In the genomic region with DNA sequence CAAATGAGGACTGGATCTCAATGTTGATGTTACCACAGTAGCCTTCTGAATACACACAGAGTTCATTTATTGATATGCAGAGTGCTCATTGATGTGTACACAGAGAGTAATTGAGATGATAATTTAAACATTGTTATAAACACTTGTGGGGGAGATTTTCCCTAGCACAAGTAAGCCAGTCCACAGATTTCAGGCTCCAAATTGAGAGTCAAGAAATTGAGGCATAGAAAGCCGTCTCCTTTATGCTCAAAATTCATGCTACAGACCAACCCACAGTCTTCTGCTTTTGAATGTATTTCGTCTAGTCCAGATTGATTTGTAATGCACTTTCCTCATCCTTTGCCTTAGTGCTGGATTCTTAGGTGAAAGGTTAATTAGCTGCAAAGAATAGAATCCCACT, we compare ENCODE assay signal across 7 cellular contexts.
"Had no signal": no experiment of that assay in that cellular context is flagged by ENCODE, and none has a peak within 500 bp of the region (broad histone marks: within the 10 kb centered on the region; RNA-seq: fewer than 3 reads in every experiment).

No MANE protein-coding gene starts in this region.

- H3K36me3 Mint-ChIP-seq: IgD-negative memory B cell had no signal

- H3K27me3 Mint-ChIP-seq: IgD-negative memory B cell had no signal

- H3K4me1 Mint-ChIP-seq: IgD-negative memory B cell had no signal

- H3K9ac ChIP-seq: KMS-11 had no signal

- H3K4me2 ChIP-seq: KMS-11 had no signal

- H3K27ac Mint-ChIP-seq: IgD-negative memory B cell had no signal

- H3K27ac ChIP-seq: KMS-11 had no signal

- ATAC-seq: HCT116, HepG2 had no signal

- DNase-seq: GOT3, H7, KBM-7 had no signal

- H3K4me3 Mint-ChIP-seq: IgD-negative memory B cell had no signal
